In the genomic region with DNA sequence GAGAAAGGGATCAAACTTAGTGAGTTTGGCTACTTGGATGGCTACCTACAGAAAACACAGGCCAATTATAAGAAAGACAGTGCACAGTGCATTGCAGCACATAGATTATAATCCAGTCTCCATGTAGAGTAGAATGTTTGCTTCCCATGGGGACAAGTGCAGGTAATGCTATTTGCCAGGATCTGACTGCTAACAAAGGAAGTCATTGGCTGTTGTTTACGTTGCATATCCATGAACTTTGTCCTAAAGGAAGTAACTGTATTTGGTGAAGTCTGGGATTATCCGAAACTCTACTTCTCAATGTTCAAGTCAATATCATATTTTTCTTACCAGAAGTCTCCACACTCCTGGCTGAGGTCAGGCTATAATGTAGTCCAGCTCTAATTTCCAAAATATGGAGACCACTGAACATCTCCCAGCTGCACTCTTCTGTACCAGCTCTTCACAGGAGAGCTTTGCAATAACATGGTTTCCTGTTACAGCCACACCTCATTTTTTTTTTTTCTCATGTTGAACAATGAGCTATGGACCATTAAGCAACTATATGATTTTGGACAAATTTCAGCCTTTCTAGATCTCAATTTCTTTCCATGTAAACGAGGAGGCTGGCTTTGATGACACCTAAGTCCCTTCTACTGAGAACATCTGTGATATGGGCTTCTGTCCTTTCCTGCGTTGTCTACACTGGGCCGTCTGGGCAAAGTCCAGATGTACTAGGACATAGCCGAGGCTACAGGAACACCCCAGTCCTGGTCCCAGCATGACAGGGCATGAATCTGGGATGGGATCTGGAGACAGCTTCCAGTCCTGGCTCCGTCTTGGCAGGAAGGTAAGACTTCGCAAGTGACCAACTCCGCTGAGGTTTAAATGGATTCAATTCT, we compare ENCODE assay signal across 1 cellular context.
TF ChIP-seq lines count a peak whose summit lies in the region.

No MANE protein-coding gene starts in this region.

TF ChIP-seq in HepG2, 621 proteins besides CTCF, POLR2A, EP300 and RAD21 (continued from another document and continues in another):
- TF ChIP-seq KMT2A (CRISPR knock-in tag; IDR thresholded peaks at IDR 0.05), result no peak
- TF ChIP-seq, protein P1, sequence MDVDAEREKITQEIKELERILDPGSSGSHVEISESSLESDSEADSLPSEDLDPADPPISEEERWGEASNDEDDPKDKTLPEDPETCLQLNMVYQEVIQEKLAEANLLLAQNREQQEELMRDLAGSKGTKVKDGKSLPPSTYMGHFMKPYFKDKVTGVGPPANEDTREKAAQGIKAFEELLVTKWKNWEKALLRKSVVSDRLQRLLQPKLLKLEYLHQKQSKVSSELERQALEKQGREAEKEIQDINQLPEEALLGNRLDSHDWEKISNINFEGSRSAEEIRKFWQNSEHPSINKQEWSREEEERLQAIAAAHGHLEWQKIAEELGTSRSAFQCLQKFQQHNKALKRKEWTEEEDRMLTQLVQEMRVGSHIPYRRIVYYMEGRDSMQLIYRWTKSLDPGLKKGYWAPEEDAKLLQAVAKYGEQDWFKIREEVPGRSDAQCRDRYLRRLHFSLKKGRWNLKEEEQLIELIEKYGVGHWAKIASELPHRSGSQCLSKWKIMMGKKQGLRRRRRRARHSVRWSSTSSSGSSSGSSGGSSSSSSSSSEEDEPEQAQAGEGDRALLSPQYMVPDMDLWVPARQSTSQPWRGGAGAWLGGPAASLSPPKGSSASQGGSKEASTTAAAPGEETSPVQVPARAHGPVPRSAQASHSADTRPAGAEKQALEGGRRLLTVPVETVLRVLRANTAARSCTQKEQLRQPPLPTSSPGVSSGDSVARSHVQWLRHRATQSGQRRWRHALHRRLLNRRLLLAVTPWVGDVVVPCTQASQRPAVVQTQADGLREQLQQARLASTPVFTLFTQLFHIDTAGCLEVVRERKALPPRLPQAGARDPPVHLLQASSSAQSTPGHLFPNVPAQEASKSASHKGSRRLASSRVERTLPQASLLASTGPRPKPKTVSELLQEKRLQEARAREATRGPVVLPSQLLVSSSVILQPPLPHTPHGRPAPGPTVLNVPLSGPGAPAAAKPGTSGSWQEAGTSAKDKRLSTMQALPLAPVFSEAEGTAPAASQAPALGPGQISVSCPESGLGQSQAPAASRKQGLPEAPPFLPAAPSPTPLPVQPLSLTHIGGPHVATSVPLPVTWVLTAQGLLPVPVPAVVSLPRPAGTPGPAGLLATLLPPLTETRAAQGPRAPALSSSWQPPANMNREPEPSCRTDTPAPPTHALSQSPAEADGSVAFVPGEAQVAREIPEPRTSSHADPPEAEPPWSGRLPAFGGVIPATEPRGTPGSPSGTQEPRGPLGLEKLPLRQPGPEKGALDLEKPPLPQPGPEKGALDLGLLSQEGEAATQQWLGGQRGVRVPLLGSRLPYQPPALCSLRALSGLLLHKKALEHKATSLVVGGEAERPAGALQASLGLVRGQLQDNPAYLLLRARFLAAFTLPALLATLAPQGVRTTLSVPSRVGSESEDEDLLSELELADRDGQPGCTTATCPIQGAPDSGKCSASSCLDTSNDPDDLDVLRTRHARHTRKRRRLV (CRISPR knock-in tag; IDR thresholded peaks at IDR 0.05), result no peak
- TF ChIP-seq, protein P2, sequence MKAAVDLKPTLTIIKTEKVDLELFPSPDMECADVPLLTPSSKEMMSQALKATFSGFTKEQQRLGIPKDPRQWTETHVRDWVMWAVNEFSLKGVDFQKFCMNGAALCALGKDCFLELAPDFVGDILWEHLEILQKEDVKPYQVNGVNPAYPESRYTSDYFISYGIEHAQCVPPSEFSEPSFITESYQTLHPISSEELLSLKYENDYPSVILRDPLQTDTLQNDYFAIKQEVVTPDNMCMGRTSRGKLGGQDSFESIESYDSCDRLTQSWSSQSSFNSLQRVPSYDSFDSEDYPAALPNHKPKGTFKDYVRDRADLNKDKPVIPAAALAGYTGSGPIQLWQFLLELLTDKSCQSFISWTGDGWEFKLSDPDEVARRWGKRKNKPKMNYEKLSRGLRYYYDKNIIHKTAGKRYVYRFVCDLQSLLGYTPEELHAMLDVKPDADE (CRISPR knock-in tag; IDR thresholded peaks at IDR 0.05), result no peak
- TF ChIP-seq AGO1 (IDR thresholded peaks at IDR 0.05; ENCODE audit: low read depth, low read length, poor library complexity, severe bottlenecking), result no peak
- 0 out of 2 replicates have a peak, but pooled peaks have one; percentile 21 for TF ChIP-seq TBX2 (CRISPR knock-in tag; IDR thresholded peaks at IDR 0.05; ENCODE audit: borderline replicate concordance)
- no peak for TF ChIP-seq ZNF780A (CRISPR knock-in tag; IDR thresholded peaks at IDR 0.05)
- TF ChIP-seq, protein P3, sequence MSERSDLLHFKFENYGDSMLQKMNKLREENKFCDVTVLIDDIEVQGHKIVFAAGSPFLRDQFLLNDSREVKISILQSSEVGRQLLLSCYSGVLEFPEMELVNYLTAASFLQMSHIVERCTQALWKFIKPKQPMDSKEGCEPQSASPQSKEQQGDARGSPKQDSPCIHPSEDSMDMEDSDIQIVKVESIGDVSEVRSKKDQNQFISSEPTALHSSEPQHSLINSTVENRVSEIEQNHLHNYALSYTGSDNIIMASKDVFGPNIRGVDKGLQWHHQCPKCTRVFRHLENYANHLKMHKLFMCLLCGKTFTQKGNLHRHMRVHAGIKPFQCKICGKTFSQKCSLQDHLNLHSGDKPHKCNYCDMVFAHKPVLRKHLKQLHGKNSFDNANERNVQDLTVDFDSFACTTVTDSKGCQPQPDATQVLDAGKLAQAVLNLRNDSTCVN (CRISPR knock-in tag; IDR thresholded peaks at IDR 0.05; ENCODE audit: borderline replicate concordance), result no peak
- TF ChIP-seq ZNF589 (CRISPR knock-in tag; conservative IDR thresholded peaks at IDR 0.05), result no peak
- no peak for TF ChIP-seq ZSCAN12 (CRISPR knock-in tag; IDR thresholded peaks at IDR 0.05)
- TF ChIP-seq CHCHD3 (CRISPR knock-in tag; IDR thresholded peaks at IDR 0.05), result no peak
- TF ChIP-seq REPIN1 (CRISPR knock-in tag; IDR thresholded peaks at IDR 0.05; ENCODE audit: borderline replicate concordance, low read depth), result no peak
- TF ChIP-seq, protein P4, sequence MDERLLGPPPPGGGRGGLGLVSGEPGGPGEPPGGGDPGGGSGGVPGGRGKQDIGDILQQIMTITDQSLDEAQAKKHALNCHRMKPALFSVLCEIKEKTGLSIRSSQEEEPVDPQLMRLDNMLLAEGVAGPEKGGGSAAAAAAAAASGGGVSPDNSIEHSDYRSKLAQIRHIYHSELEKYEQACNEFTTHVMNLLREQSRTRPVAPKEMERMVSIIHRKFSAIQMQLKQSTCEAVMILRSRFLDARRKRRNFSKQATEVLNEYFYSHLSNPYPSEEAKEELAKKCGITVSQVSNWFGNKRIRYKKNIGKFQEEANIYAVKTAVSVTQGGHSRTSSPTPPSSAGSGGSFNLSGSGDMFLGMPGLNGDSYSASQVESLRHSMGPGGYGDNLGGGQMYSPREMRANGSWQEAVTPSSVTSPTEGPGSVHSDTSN (CRISPR knock-in tag; IDR thresholded peaks at IDR 0.05), result no peak
- TF ChIP-seq, protein P5, sequence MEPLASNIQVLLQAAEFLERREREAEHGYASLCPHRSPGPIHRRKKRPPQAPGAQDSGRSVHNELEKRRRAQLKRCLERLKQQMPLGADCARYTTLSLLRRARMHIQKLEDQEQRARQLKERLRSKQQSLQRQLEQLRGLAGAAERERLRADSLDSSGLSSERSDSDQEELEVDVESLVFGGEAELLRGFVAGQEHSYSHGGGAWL (CRISPR knock-in tag; IDR thresholded peaks at IDR 0.05), result no peak
- TF ChIP-seq, protein P6, sequence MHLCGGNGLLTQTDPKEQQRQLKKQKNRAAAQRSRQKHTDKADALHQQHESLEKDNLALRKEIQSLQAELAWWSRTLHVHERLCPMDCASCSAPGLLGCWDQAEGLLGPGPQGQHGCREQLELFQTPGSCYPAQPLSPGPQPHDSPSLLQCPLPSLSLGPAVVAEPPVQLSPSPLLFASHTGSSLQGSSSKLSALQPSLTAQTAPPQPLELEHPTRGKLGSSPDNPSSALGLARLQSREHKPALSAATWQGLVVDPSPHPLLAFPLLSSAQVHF (CRISPR knock-in tag; IDR thresholded peaks at IDR 0.05), result no peak
- no peak for TF ChIP-seq KDM3A (CRISPR knock-in tag; IDR thresholded peaks at IDR 0.05; ENCODE audit: low read depth)
- TF ChIP-seq ZNF230 (CRISPR knock-in tag; IDR thresholded peaks at IDR 0.05), result no peak
- no peak for TF ChIP-seq HMG20B (CRISPR knock-in tag; conservative IDR thresholded peaks at IDR 0.05)
- TF ChIP-seq HDAC1 (CRISPR knock-in tag; IDR thresholded peaks at IDR 0.05), result peak; percentile 53
- no peak for TF ChIP-seq DPF2 (CRISPR knock-in tag; IDR thresholded peaks at IDR 0.05; ENCODE audit: borderline replicate concordance, low read depth)
- TF ChIP-seq NONO (IDR thresholded peaks at IDR 0.05), result no peak
- TF ChIP-seq NONO (CRISPR knock-in tag; conservative IDR thresholded peaks at IDR 0.05), result no peak
- TF ChIP-seq ARNT2 (CRISPR knock-in tag; IDR thresholded peaks at IDR 0.05; ENCODE audit: low read depth), result no peak
- TF ChIP-seq CBX2 (IDR thresholded peaks at IDR 0.05; ENCODE audit: low read depth, low read length), result no peak
- TF ChIP-seq CBX2 (CRISPR knock-in tag; IDR thresholded peaks at IDR 0.05; ENCODE audit: low read depth), result no peak
- TF ChIP-seq, protein P7, sequence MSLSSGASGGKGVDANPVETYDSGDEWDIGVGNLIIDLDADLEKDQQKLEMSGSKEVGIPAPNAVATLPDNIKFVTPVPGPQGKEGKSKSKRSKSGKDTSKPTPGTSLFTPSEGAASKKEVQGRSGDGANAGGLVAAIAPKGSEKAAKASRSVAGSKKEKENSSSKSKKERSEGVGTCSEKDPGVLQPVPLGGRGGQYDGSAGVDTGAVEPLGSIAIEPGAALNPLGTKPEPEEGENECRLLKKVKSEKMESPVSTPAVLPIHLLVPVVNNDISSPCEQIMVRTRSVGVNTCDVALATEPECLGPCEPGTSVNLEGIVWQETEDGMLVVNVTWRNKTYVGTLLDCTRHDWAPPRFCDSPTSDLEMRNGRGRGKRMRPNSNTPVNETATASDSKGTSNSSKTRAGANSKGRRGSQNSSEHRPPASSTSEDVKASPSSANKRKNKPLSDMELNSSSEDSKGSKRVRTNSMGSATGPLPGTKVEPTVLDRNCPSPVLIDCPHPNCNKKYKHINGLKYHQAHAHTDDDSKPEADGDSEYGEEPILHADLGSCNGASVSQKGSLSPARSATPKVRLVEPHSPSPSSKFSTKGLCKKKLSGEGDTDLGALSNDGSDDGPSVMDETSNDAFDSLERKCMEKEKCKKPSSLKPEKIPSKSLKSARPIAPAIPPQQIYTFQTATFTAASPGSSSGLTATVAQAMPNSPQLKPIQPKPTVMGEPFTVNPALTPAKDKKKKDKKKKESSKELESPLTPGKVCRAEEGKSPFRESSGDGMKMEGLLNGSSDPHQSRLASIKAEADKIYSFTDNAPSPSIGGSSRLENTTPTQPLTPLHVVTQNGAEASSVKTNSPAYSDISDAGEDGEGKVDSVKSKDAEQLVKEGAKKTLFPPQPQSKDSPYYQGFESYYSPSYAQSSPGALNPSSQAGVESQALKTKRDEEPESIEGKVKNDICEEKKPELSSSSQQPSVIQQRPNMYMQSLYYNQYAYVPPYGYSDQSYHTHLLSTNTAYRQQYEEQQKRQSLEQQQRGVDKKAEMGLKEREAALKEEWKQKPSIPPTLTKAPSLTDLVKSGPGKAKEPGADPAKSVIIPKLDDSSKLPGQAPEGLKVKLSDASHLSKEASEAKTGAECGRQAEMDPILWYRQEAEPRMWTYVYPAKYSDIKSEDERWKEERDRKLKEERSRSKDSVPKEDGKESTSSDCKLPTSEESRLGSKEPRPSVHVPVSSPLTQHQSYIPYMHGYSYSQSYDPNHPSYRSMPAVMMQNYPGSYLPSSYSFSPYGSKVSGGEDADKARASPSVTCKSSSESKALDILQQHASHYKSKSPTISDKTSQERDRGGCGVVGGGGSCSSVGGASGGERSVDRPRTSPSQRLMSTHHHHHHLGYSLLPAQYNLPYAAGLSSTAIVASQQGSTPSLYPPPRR (CRISPR knock-in tag; IDR thresholded peaks at IDR 0.05; ENCODE audit: borderline replicate concordance), result no peak
- TF ChIP-seq, protein P8, sequence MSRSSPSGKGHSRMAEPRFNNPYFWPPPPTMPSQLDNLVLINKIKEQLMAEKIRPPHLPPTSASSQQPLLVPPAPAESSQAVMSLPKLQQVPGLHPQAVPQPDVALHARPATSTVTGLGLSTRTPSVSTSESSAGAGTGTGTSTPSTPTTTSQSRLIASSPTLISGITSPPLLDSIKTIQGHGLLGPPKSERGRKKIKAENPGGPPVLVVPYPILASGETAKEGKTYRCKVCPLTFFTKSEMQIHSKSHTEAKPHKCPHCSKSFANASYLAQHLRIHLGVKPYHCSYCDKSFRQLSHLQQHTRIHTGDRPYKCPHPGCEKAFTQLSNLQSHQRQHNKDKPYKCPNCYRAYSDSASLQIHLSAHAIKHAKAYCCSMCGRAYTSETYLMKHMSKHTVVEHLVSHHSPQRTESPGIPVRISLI (CRISPR knock-in tag; IDR thresholded peaks at IDR 0.05; ENCODE audit: borderline replicate concordance), result peak; percentile 59; the same call in 1 of the 2 replicates
- TF ChIP-seq ZNF724P (CRISPR knock-in tag; IDR thresholded peaks at IDR 0.05; ENCODE audit: borderline replicate concordance), result no peak
- no peak for TF ChIP-seq ZEB1 (IDR thresholded peaks at IDR 0.05; ENCODE audit: insufficient replicate concordance, low read depth)
- no peak for TF ChIP-seq ZNF12 (CRISPR knock-in tag; IDR thresholded peaks at IDR 0.05)
- no peak for TF ChIP-seq ZNF788 (CRISPR knock-in tag; IDR thresholded peaks at IDR 0.05; ENCODE audit: borderline replicate concordance)
- no peak for TF ChIP-seq TBX3 (IDR thresholded peaks at IDR 0.05; ENCODE audit: borderline replicate concordance)
- TF ChIP-seq, protein P9, sequence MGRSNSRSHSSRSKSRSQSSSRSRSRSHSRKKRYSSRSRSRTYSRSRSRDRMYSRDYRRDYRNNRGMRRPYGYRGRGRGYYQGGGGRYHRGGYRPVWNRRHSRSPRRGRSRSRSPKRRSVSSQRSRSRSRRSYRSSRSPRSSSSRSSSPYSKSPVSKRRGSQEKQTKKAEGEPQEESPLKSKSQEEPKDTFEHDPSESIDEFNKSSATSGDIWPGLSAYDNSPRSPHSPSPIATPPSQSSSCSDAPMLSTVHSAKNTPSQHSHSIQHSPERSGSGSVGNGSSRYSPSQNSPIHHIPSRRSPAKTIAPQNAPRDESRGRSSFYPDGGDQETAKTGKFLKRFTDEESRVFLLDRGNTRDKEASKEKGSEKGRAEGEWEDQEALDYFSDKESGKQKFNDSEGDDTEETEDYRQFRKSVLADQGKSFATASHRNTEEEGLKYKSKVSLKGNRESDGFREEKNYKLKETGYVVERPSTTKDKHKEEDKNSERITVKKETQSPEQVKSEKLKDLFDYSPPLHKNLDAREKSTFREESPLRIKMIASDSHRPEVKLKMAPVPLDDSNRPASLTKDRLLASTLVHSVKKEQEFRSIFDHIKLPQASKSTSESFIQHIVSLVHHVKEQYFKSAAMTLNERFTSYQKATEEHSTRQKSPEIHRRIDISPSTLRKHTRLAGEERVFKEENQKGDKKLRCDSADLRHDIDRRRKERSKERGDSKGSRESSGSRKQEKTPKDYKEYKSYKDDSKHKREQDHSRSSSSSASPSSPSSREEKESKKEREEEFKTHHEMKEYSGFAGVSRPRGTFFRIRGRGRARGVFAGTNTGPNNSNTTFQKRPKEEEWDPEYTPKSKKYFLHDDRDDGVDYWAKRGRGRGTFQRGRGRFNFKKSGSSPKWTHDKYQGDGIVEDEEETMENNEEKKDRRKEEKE (IDR thresholded peaks at IDR 0.05), result no peak
- TF ChIP-seq ZSCAN25 (CRISPR knock-in tag; IDR thresholded peaks at IDR 0.05), result no peak
- TF ChIP-seq, protein P10, sequence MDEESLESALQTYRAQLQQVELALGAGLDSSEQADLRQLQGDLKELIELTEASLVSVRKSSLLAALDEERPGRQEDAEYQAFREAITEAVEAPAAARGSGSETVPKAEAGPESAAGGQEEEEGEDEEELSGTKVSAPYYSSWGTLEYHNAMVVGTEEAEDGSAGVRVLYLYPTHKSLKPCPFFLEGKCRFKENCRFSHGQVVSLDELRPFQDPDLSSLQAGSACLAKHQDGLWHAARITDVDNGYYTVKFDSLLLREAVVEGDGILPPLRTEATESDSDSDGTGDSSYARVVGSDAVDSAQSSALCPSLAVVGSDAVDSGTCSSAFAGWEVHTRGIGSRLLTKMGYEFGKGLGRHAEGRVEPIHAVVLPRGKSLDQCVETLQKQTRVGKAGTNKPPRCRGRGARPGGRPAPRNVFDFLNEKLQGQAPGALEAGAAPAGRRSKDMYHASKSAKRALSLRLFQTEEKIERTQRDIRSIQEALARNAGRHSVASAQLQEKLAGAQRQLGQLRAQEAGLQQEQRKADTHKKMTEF (CRISPR knock-in tag; IDR thresholded peaks at IDR 0.05), result no peak
- TF ChIP-seq GFI1 (CRISPR knock-in tag; IDR thresholded peaks at IDR 0.05; ENCODE audit: borderline replicate concordance), result no peak
